Comparison of ENCODE assay signal across 8 cellular contexts in genomic region chr1:42682484-42682738, GRCh38. TPM values are rescaled to one million over a fixed set of nuclear protein-coding genes. Genes with fewer than 3 reads are reported as not detected.
DNase-seq lines count a peak whose midpoint lies in the region; ATAC-seq and TF ChIP-seq lines count a peak whose summit lies in the region.
"Not testable (repeated sequence)": the region's sequence is repeated elsewhere in the genome, so short reads cannot be mapped to it uniquely, and the experiment has no call there.
"Had no signal": no experiment of that assay in that cellular context is flagged by ENCODE, and none has a peak within 500 bp of the region (broad histone marks: within the 10 kb centered on the region; RNA-seq: fewer than 3 reads in every experiment).

No MANE protein-coding gene starts in this region.

- TF ChIP-seq CTCF in NB4 (IDR thresholded peaks at IDR 0.05; ENCODE audit: low read depth, low read length) = not testable (repeated sequence)
- TF ChIP-seq CTCF in endodermal cell (conservative IDR thresholded peaks at IDR 0.05) = peak; percentile 14

- peak overlapping the region; percentile 99 for H3K27ac Mint-ChIP-seq in activated T-helper 17 cell treated with anti-CD3 and anti-CD28 coated beads, Interleukin-2, amount 50 U/mL, for 72 hours
- peak overlapping the region; percentile 95 for H3K27ac Mint-ChIP-seq in endodermal cell

- not testable (repeated sequence) for H4K8ac ChIP-seq in trophoblast cell (ENCODE audit: low read depth, low read length)

- peak overlapping the region; percentile 91 for H3K4ac ChIP-seq in trophoblast cell (ENCODE audit: low read depth, low read length)

- WGBS in endodermal cell (ENCODE audit: insufficient coverage in 1 of 2, insufficient read length in 1 of 2), 2 experiments = 0 to 1% methylated on average over 1 to 33 of the region's 33 CpGs
- WGBS in trophoblast cell (ENCODE audit: extremely low coverage, insufficient coverage, insufficient read length) = no CpG with 5 or more reads among the region's 33 CpGs

- peak overlapping the region; percentile 68 for H2AK5ac ChIP-seq in trophoblast cell (ENCODE audit: low read length)

- H3K27ac ChIP-seq in endodermal cell (ENCODE audit: low read depth, low read length) = not testable (repeated sequence)
- H3K27ac ChIP-seq in layer of hippocampus (ENCODE audit: low read depth, low read length) (peak overlapping the region; percentile 52), trophoblast cell (ENCODE audit: low read depth, low read length) (peak overlapping the region; percentile 16)

- not testable (repeated sequence) for H3K18ac ChIP-seq in trophoblast cell (ENCODE audit: low read length)

- not testable (repeated sequence) for H3K9ac ChIP-seq in endodermal cell (ENCODE audit: extremely low read depth, low read length, poor library complexity, severe bottlenecking); trophoblast cell (ENCODE audit: low read length)

- not testable (repeated sequence) for H3K14ac ChIP-seq in trophoblast cell (ENCODE audit: low read length)

- H2BK120ac ChIP-seq in trophoblast cell (ENCODE audit: insufficient read depth, low read length, poor library complexity) = not testable (repeated sequence)

- not testable (repeated sequence) for TF ChIP-seq POLR2A in NB4 (IDR thresholded peaks at IDR 0.05; ENCODE audit: extremely low read depth, insufficient read length)

- not testable (repeated sequence) for H3K27me3 Mint-ChIP-seq in activated T-helper 17 cell treated with anti-CD3 and anti-CD28 coated beads, Interleukin-2, amount 50 U/mL, for 72 hours; endodermal cell (ENCODE audit: insufficient read depth)

- H3K79me1 ChIP-seq in trophoblast cell (ENCODE audit: low read length) = not testable (repeated sequence)

- peaks cover 53% of the 10 kb centered on the region for H3K36me3 Mint-ChIP-seq in activated T-helper 17 cell treated with anti-CD3 and anti-CD28 coated beads, Interleukin-2, amount 50 U/mL, for 72 hours (ENCODE audit: low read depth)
- peaks cover 27% of the 10 kb centered on the region for H3K36me3 Mint-ChIP-seq in endodermal cell (ENCODE audit: low read depth)

- peak overlapping the region; percentile 60 for H2BK5ac ChIP-seq in trophoblast cell (ENCODE audit: low read depth, low read length, poor library complexity)

- peaks cover 39% of the 10 kb centered on the region for H3K4me1 Mint-ChIP-seq in activated T-helper 17 cell treated with anti-CD3 and anti-CD28 coated beads, Interleukin-2, amount 50 U/mL, for 72 hours
- peaks cover 48% of the 10 kb centered on the region for H3K4me1 Mint-ChIP-seq in endodermal cell

- H3K36me3 ChIP-seq in endodermal cell (ENCODE audit: control insufficient read depth, insufficient read depth, low read length) = peaks cover 32% of the 10 kb centered on the region
- not testable (repeated sequence) for H3K36me3 ChIP-seq in trophoblast cell (ENCODE audit: control insufficient read depth in 1 of 2, insufficient read depth in 2 of 2, low read length in 2 of 2)

- peak overlapping the region; percentile 84 for H4K91ac ChIP-seq in trophoblast cell (ENCODE audit: low read depth, low read length)

- ATAC-seq in GM19025 (IDR thresholded peaks at IDR 0.05; ENCODE audit: low read depth, unreplicated experiment) = peak; percentile 26
- peak; percentile 19 for ATAC-seq in HG02759 (IDR thresholded peaks at IDR 0.05; ENCODE audit: unreplicated experiment)
- peak; percentile 34 for ATAC-seq in activated T-helper 17 cell treated with anti-CD3 and anti-CD28 coated beads, Interleukin-2, amount 50 U/mL, for 72 hours (replicated peaks)

- not testable (repeated sequence) for H3K27me3 ChIP-seq in endodermal cell (ENCODE audit: control insufficient read depth, insufficient read depth, low read length, poor library complexity, severe bottlenecking); layer of hippocampus (ENCODE audit: control insufficient read depth, insufficient read depth, low read length); trophoblast cell (ENCODE audit: insufficient read depth, low read length)

- H3K4me1 ChIP-seq in endodermal cell (ENCODE audit: control insufficient read depth, insufficient read depth, low read length) = peaks cover 16% of the 10 kb centered on the region
- H3K4me1 ChIP-seq in trophoblast cell (ENCODE audit: control insufficient read depth in 1 of 2, insufficient read depth in 2 of 2, low read length in 2 of 2) = not testable (repeated sequence)

- H4K12ac ChIP-seq in trophoblast cell (ENCODE audit: low read depth, low read length) = not testable (repeated sequence)

- H3K4me2 ChIP-seq in trophoblast cell (ENCODE audit: low read length) = peak overlapping the region; percentile 34

- H3K9me3 ChIP-seq in endodermal cell (ENCODE audit: control insufficient read depth, low read length); trophoblast cell (ENCODE audit: insufficient read depth, low read depth, low read length): not testable (repeated sequence)

- H3K9me3 Mint-ChIP-seq in activated T-helper 17 cell treated with anti-CD3 and anti-CD28 coated beads, Interleukin-2, amount 50 U/mL, for 72 hours; endodermal cell: not testable (repeated sequence)

- H3K4me3 Mint-ChIP-seq in activated T-helper 17 cell treated with anti-CD3 and anti-CD28 coated beads, Interleukin-2, amount 50 U/mL, for 72 hours = peak overlapping the region; percentile 93
- peak overlapping the region; percentile 89 for H3K4me3 Mint-ChIP-seq in endodermal cell

- H2AFZ ChIP-seq in trophoblast cell (ENCODE audit: insufficient read depth, low read length, poor library complexity) = not testable (repeated sequence)

- H3K79me2 ChIP-seq in trophoblast cell (ENCODE audit: control insufficient read depth, insufficient read depth, low read length, poor library complexity) = peaks cover 19% of the 10 kb centered on the region

- not testable (repeated sequence) for H2BK12ac ChIP-seq in trophoblast cell (ENCODE audit: low read length)

- H3K23ac ChIP-seq in trophoblast cell (ENCODE audit: low read length) = not testable (repeated sequence)

- H3K4me3 ChIP-seq in NB4 (ENCODE audit: low read depth, low read length) = peak overlapping the region; percentile 47
- H3K4me3 ChIP-seq in endodermal cell (ENCODE audit: low read length) = peak overlapping the region; percentile 90
- H3K4me3 ChIP-seq in trophoblast cell (ENCODE audit: low read depth, low read length) = peak overlapping the region; percentile 98

- DNase-seq in NB4 (ENCODE audit: low read depth); endodermal cell; trophoblast cell: not testable (repeated sequence)

RNA-seq across cellular contexts. Expression of gene YBX1, which starts 0.2 kb away (rescaled TPM):
- 100 to 1,000 TPM; 501 to 981 TPM for total RNA-seq in activated T-helper 17 cell treated with anti-CD3 and anti-CD28 coated beads, Interleukin-2, amount 50 U/mL, for 72 hours
- total RNA-seq in endodermal cell = 100 to 1,000 TPM; 655 to 668 TPM
- 1,068 TPM for polyA plus RNA-seq in endodermal cell (2013, experiment 1 of 2)
- polyA plus RNA-seq in endodermal cell (2013, experiment 2 of 2) = 1,071 TPM
- polyA plus RNA-seq in trophoblast cell (2013) = 704 and 749 TPM in 2 replicates

RNA-seq across cellular contexts. Expression of gene PPIH, which starts 24.2 kb away (rescaled TPM):
- total RNA-seq in activated T-helper 17 cell treated with anti-CD3 and anti-CD28 coated beads, Interleukin-2, amount 50 U/mL, for 72 hours = 100 to 1,000 TPM in 1 of 2 donors, 10 to 100 TPM in 1; 58.3 to 101 TPM
- 10 to 100 TPM; 63.3 to 73.2 TPM for total RNA-seq in endodermal cell
- 48.6 TPM for polyA plus RNA-seq in endodermal cell (2013, experiment 1 of 2)
- 50.8 TPM for polyA plus RNA-seq in endodermal cell (2013, experiment 2 of 2)
- polyA plus RNA-seq in trophoblast cell (2013) = 67.5 and 68.6 TPM in 2 replicates

RNA-seq across cellular contexts. Expression of gene CLDN19, which starts 57.6 kb away (rescaled TPM):
- total RNA-seq in activated T-helper 17 cell treated with anti-CD3 and anti-CD28 coated beads, Interleukin-2, amount 50 U/mL, for 72 hours = not detected
- total RNA-seq in endodermal cell = 10 to 100 TPM; 31.6 to 32.6 TPM
- polyA plus RNA-seq in endodermal cell (2013, experiment 1 of 2) = 7.2 TPM
- 7.2 TPM for polyA plus RNA-seq in endodermal cell (2013, experiment 2 of 2)
- polyA plus RNA-seq in trophoblast cell (2013) = 1.8 TPM in 2 replicates
- total RNA-seq: left cardiac atrium had no signal

Comparison
In these comparisons a context has a peak if more than half of its experiments do, and no peak if none do; other contexts are left out.
1. H3K4me3 ChIP-seq: peak in every context shown above with its lines; median percentile 98 in trophoblast cell; 90 in endodermal cell; 47 in NB4.
2. RNA of gene CLDN19, which starts 57.6 kb away (total RNA-seq): 31.6 to 32.6 TPM in endodermal cell; not detected in activated T-helper 17 cell treated with anti-CD3 and anti-CD28 coated beads, Interleukin-2, amount 50 U/mL, for 72 hours; every median in the first group is over 10 times any median in the second.
3. Peak in every context shown above with its lines, with median percentiles within 50 percentile points of each other: ATAC-seq.